In genomic region chr10:17348111-17349008, GRCh38 we compare ENCODE assay signal across 2 cellular contexts.
A peak's percentile ranks its signal among the peaks of the same experiment; 100 is the strongest.
TF ChIP-seq lines count a peak whose summit lies in the region.

No MANE protein-coding gene starts in this region.

TF ChIP-seq in GM23338, 12 proteins besides CTCF, POLR2A, EP300 and RAD21 (continued from another document):
- TF ChIP-seq ZNF462 (CRISPR knock-in tag; IDR thresholded peaks at IDR 0.05) (no peak), NANOG (IDR thresholded peaks at IDR 0.05; ENCODE audit: borderline replicate concordance) (no peak), REST (IDR thresholded peaks at IDR 0.05; ENCODE audit: unreplicated experiment) (no peak), JUNB (IDR thresholded peaks at IDR 0.05; ENCODE audit: unreplicated experiment) (no peak), ZNF114 (CRISPR knock-in tag; IDR thresholded peaks at IDR 0.05) (no peak), POLR2AphosphoS5 (IDR thresholded peaks at IDR 0.05; ENCODE audit: low read depth) (no peak)

TF ChIP-seq in SK-N-SH, 30 proteins besides CTCF, POLR2A, EP300 and RAD21 (continued from another document):
- TF ChIP-seq REST (IDR thresholded peaks at IDR 0.05; ENCODE audit: low read depth, low read length): no peak; the same call in 1 of the 2 replicates
- peak; percentile 82 for TF ChIP-seq TCF12 (IDR thresholded peaks at IDR 0.05)
- no peak for TF ChIP-seq ELF1 (IDR thresholded peaks at IDR 0.05)
